17 cellular contexts compared by ENCODE assay signal in genomic region chr16:30937692-30938091, GRCh38. TPM values are rescaled to one million over a fixed set of nuclear protein-coding genes. Genes with fewer than 3 reads are reported as not detected.
DNase-seq lines count a peak whose midpoint lies in the region; ATAC-seq and TF ChIP-seq lines count a peak whose summit lies in the region.
"Had no signal": no experiment of that assay in that cellular context is flagged by ENCODE, and none has a peak within 500 bp of the region (broad histone marks: within the 10 kb centered on the region; RNA-seq: fewer than 3 reads in every experiment).

No MANE protein-coding gene starts in this region.

- no peak overlapping the region for H3K23ac ChIP-seq in H9 (ENCODE audit: insufficient read length, low read depth, low read length)

- H2BK12ac ChIP-seq in H9 (ENCODE audit: insufficient read length, low read depth, low read length), result no peak overlapping the region

- H3K18ac ChIP-seq in H9 (ENCODE audit: insufficient read length, low read depth, low read length), result no peak overlapping the region

- H2AFZ ChIP-seq in H9 (ENCODE audit: low read length) (no peak overlapping the region), osteoblast (ENCODE audit: low read length) (no peak overlapping the region)

- no peak overlapping the region for H3K4me3 Mint-ChIP-seq in activated CD8-positive, alpha-beta T cell treated with anti-CD3 and anti-CD28 coated beads, Interleukin-2, amount 10 ng/mL, durations not matched to agents 7 days and 5 days
- H3K4me3 Mint-ChIP-seq in activated CD8-positive, alpha-beta T cell treated with anti-CD3 and anti-CD28 coated beads for 36 hours, result no peak overlapping the region
- no peak overlapping the region for H3K4me3 Mint-ChIP-seq in H9
- no peak overlapping the region for H3K4me3 Mint-ChIP-seq in brain

- no peak overlapping the region for H2BK20ac ChIP-seq in H9 (ENCODE audit: low read depth, low read length, poor library complexity, severe bottlenecking)

- H4K8ac ChIP-seq in H9 (replicated peaks; ENCODE audit: insufficient read length, low read depth, low read length), result no peak overlapping the region

- H3K4ac ChIP-seq in H9 (ENCODE audit: low read depth, low read length), result no peak overlapping the region

- H3K79me2 ChIP-seq in H9 (ENCODE audit: insufficient read depth, low read length) (no peaks in the 10 kb centered on the region; the same call in 1 of the 2 replicates), osteoblast (ENCODE audit: insufficient read depth, low read length) (peaks cover 17% of the 10 kb centered on the region)

- H2AK5ac ChIP-seq in H9 (ENCODE audit: insufficient read length, low read length), result no peak overlapping the region

- CTCF ChIA-PET in activated CD8-positive, alpha-beta T cell treated with anti-CD3 and anti-CD28 coated beads, Interleukin-2, amount 10 ng/mL, durations not matched to agents 7 days and 5 days (lab: Charles Lee), result interaction anchor here (0.8 to 8.7 kb wide), 3 partner anchors 15 to 204 kb away, joined by 3 to 95 read pairs (median 62); partner anchors contain the start of gene ORAI3
- CTCF ChIA-PET in activated CD8-positive, alpha-beta T cell treated with anti-CD3 and anti-CD28 coated beads for 36 hours (lab: Charles Lee), result interaction anchor here (1.5 to 1.6 kb wide), 2 partner anchors 36 to 93 kb away, joined by 4 to 9 read pairs; no protein-coding TSS in a partner anchor

- H4K5ac ChIP-seq in H9 (ENCODE audit: insufficient read length, low read depth, low read length), result no peak overlapping the region

- DNase-seq in activated CD8-positive, alpha-beta T cell treated with anti-CD3 and anti-CD28 coated beads, Interleukin-2, amount 10 ng/mL, durations not matched to agents 7 days and 5 days, result no peak
- no peak for DNase-seq in activated CD8-positive, alpha-beta T cell treated with anti-CD3 and anti-CD28 coated beads for 36 hours
- no peak for DNase-seq in H9
- DNase-seq in osteoblast (ENCODE audit: insufficient read length, low spot score, missing footprints), result peak; percentile 15
- no peak for DNase-seq in GM10266 (ENCODE audit: extremely low spot score)
- DNase-seq: activated CD8-positive, alpha-beta memory T cell treated with anti-CD3 and anti-CD28 coated beads, Interleukin-2, amount 50 U/mL, for 48 hours; amniotic stem cell; colonic mucosa; NCI-H146; NCI-H446; retina; uterus had no signal

- H3K4me3 ChIP-seq in osteoblast (ENCODE audit: insufficient read depth, low read length), result no peak overlapping the region
- H3K4me3 ChIP-seq: colonic mucosa, uterus had no signal

- no peaks in the 10 kb centered on the region for H3K27me3 Mint-ChIP-seq in activated CD8-positive, alpha-beta T cell treated with anti-CD3 and anti-CD28 coated beads, Interleukin-2, amount 10 ng/mL, durations not matched to agents 7 days and 5 days (ENCODE audit: low read depth)
- H3K27me3 Mint-ChIP-seq in activated CD8-positive, alpha-beta T cell treated with anti-CD3 and anti-CD28 coated beads for 36 hours, result no peaks in the 10 kb centered on the region
- H3K27me3 Mint-ChIP-seq in H9 (ENCODE audit: low read depth) (no peaks in the 10 kb centered on the region), brain (peaks cover 3% of the 10 kb centered on the region)

- H3T11ph ChIP-seq in H9 (ENCODE audit: low read length), result no peak overlapping the region

- no CpG with 5 or more reads among the region's 5 CpGs for WGBS in H9 (ENCODE audit: extremely low coverage, insufficient read length, low lambda C conversion rate)

- H3K27ac ChIP-seq in H9 (ENCODE audit: insufficient read length, low read depth, low read length), result no peak overlapping the region
- H3K27ac ChIP-seq in osteoblast (ENCODE audit: low read depth, low read length), result no peak overlapping the region
- H3K27ac ChIP-seq: colonic mucosa, KMS-11, uterus had no signal

- H2BK15ac ChIP-seq in H9 (ENCODE audit: low read depth, low read length), result no peak overlapping the region

- no peak overlapping the region for H4K91ac ChIP-seq in H9 (ENCODE audit: insufficient read length, low read depth, low read length)

- H3K4me1 Mint-ChIP-seq in activated CD8-positive, alpha-beta T cell treated with anti-CD3 and anti-CD28 coated beads, Interleukin-2, amount 10 ng/mL, durations not matched to agents 7 days and 5 days (ENCODE audit: low read depth), result peaks cover 49% of the 10 kb centered on the region
- peaks cover 29% of the 10 kb centered on the region for H3K4me1 Mint-ChIP-seq in activated CD8-positive, alpha-beta T cell treated with anti-CD3 and anti-CD28 coated beads for 36 hours (ENCODE audit: low read depth)
- H3K4me1 Mint-ChIP-seq in H9 (peaks cover 13 to 22% of the 10 kb centered on the region in 2 experiments), brain (peaks cover 22% of the 10 kb centered on the region)

- H3K4me1 ChIP-seq in H9 (ENCODE audit: insufficient read depth, low read length) (peaks cover 2% of the 10 kb centered on the region; the same call in 1 of the 2 replicates), osteoblast (ENCODE audit: insufficient read depth, low read length) (peaks cover 5% of the 10 kb centered on the region)

- POLR2A ChIA-PET in activated CD8-positive, alpha-beta T cell treated with anti-CD3 and anti-CD28 coated beads, Interleukin-2, amount 10 ng/mL, durations not matched to agents 7 days and 5 days (lab: Charles Lee), result no interaction called here
- POLR2A ChIA-PET in activated CD8-positive, alpha-beta T cell treated with anti-CD3 and anti-CD28 coated beads for 36 hours (lab: Charles Lee), result interaction anchor here (0.7 kb wide), 1 partner anchor 38 kb away, joined by 4 read pairs; no protein-coding TSS in a partner anchor

- TF ChIP-seq CTCF in activated CD8-positive, alpha-beta T cell treated with anti-CD3 and anti-CD28 coated beads for 36 hours (IDR thresholded peaks at IDR 0.05), result no peak
- TF ChIP-seq CTCF in H9 (conservative IDR thresholded peaks at IDR 0.05) (no peak), brain (conservative IDR thresholded peaks at IDR 0.05) (no peak), osteoblast (IDR thresholded peaks at IDR 0.05; ENCODE audit: extremely low read depth, low read depth, low read length) (no peak), GM10266 (IDR thresholded peaks at IDR 0.05; ENCODE audit: control insufficient read depth, insufficient read depth, low read depth, missing control alignments) (no peak)

- H3K14ac ChIP-seq in H9 (ENCODE audit: insufficient read depth, low read length), result no peak overlapping the region

- peaks cover 11% of the 10 kb centered on the region for H3K36me3 Mint-ChIP-seq in activated CD8-positive, alpha-beta T cell treated with anti-CD3 and anti-CD28 coated beads, Interleukin-2, amount 10 ng/mL, durations not matched to agents 7 days and 5 days (ENCODE audit: low read depth)
- peaks cover 4% of the 10 kb centered on the region for H3K36me3 Mint-ChIP-seq in activated CD8-positive, alpha-beta T cell treated with anti-CD3 and anti-CD28 coated beads for 36 hours (ENCODE audit: low read depth)
- H3K36me3 Mint-ChIP-seq in H9 (ENCODE audit: insufficient read depth in 1 of 3, low read depth in 3 of 3) (peaks cover 33 to 54% (median 48%) of the 10 kb centered on the region in 3 experiments), brain (peaks cover 53% of the 10 kb centered on the region)

- no peak overlapping the region for H2BK5ac ChIP-seq in H9 (ENCODE audit: insufficient read length, low read length)

- H3K4me2 ChIP-seq in H9 (ENCODE audit: insufficient read depth, insufficient read length, low read length) (no peak overlapping the region), osteoblast (ENCODE audit: insufficient read depth, low read length) (no peak overlapping the region)
- H3K4me2 ChIP-seq: KMS-11 had no signal

- no peak overlapping the region for H3K56ac ChIP-seq in H9 (ENCODE audit: insufficient read length, low read depth, low read length)

- intact Hi-C loops in activated CD8-positive, alpha-beta T cell treated with anti-CD3 and anti-CD28 coated beads for 36 hours (cut with micrococcal nuclease), result no loop called here

- H3K9me3 Mint-ChIP-seq in activated CD8-positive, alpha-beta T cell treated with anti-CD3 and anti-CD28 coated beads, Interleukin-2, amount 10 ng/mL, durations not matched to agents 7 days and 5 days (ENCODE audit: insufficient read depth), result no peaks in the 10 kb centered on the region
- H3K9me3 Mint-ChIP-seq in activated CD8-positive, alpha-beta T cell treated with anti-CD3 and anti-CD28 coated beads for 36 hours, result no peaks in the 10 kb centered on the region
- H3K9me3 Mint-ChIP-seq in H9 (no peaks in the 10 kb centered on the region), brain (no peaks in the 10 kb centered on the region)

- H3K27me3 ChIP-seq in H9 (ENCODE audit: insufficient read depth, low read length) (no peaks in the 10 kb centered on the region), osteoblast (ENCODE audit: insufficient read depth, low read length) (no peaks in the 10 kb centered on the region)
- H3K27me3 ChIP-seq: colonic mucosa, uterus had no signal

- peaks cover 17% of the 10 kb centered on the region for H3K36me3 ChIP-seq in osteoblast (ENCODE audit: insufficient read depth, low read length)
- H3K36me3 ChIP-seq: colonic mucosa, uterus had no signal

- H3K23me2 ChIP-seq in H9 (ENCODE audit: insufficient read length, low read depth, low read length, poor library complexity, severe bottlenecking), result no peaks in the 10 kb centered on the region

- H3K27ac Mint-ChIP-seq in activated CD8-positive, alpha-beta T cell treated with anti-CD3 and anti-CD28 coated beads, Interleukin-2, amount 10 ng/mL, durations not matched to agents 7 days and 5 days, result peak overlapping the region; percentile 75
- H3K27ac Mint-ChIP-seq in activated CD8-positive, alpha-beta T cell treated with anti-CD3 and anti-CD28 coated beads for 36 hours, result no peak overlapping the region
- H3K27ac Mint-ChIP-seq in H9, result peak overlapping the region in 2 of 3 experiments; percentile 22 to 41; a peak in 3 of 7 replicates
- H3K27ac Mint-ChIP-seq in brain, result peak overlapping the region in 3 of 5 experiments; percentile 19 to 25 (median 23)

- H3K9ac ChIP-seq in H9 (ENCODE audit: extremely low read depth, insufficient read length, low read length), result no peak overlapping the region
- H3K9ac ChIP-seq: KMS-11 had no signal

- H3K79me1 ChIP-seq in H9 (ENCODE audit: insufficient read depth, low read depth, low read length, poor library complexity, severe bottlenecking), result no peaks in the 10 kb centered on the region

- no peak for ATAC-seq in activated CD8-positive, alpha-beta T cell treated with anti-CD3 and anti-CD28 coated beads, Interleukin-2, amount 10 ng/mL, durations not matched to agents 7 days and 5 days
- ATAC-seq in activated CD8-positive, alpha-beta T cell treated with anti-CD3 and anti-CD28 coated beads for 36 hours, result no peak
- no peak for ATAC-seq in HG02840 (IDR thresholded peaks at IDR 0.05; ENCODE audit: low FRiP score, unreplicated experiment)
- no peak for ATAC-seq in HG03457 (IDR thresholded peaks at IDR 0.05; ENCODE audit: unreplicated experiment)
- ATAC-seq: esophagus mucosa had no signal

- H4K20me1 ChIP-seq in H9 (ENCODE audit: control insufficient read depth, insufficient read depth, insufficient read length) (no peaks in the 10 kb centered on the region), osteoblast (ENCODE audit: insufficient read depth, low read length) (peaks cover 16% of the 10 kb centered on the region)

- no peak overlapping the region for H2BK120ac ChIP-seq in H9 (ENCODE audit: low read depth, low read length, poor library complexity, severe bottlenecking)

- no peaks in the 10 kb centered on the region for H3K9me3 ChIP-seq in H9 (ENCODE audit: control insufficient read depth, low read depth, low read length)
- H3K9me3 ChIP-seq in osteoblast (ENCODE audit: low read depth, low read length), result no peaks in the 10 kb centered on the region
- H3K9me3 ChIP-seq: colonic mucosa, uterus had no signal

RNA-seq across cellular contexts. Expression of gene ORAI3, which starts 11.2 kb away (rescaled TPM):
- 10 to 100 TPM; 21.4 to 23.1 TPM for total RNA-seq in activated CD8-positive, alpha-beta T cell treated with anti-CD3 and anti-CD28 coated beads, Interleukin-2, amount 10 ng/mL, durations not matched to agents 7 days and 5 days
- total RNA-seq in activated CD8-positive, alpha-beta T cell treated with anti-CD3 and anti-CD28 coated beads for 36 hours, result 10 to 100 TPM in 1 of 2 experiments, 1 to 10 TPM in 1; 7.6 to 10.9 TPM
- total RNA-seq in H9 (2021) (6.1 and 6.9 TPM in 2 replicates), osteoblast (63.3 and 66.0 TPM in 2 replicates)
- 6.4 TPM for polyA plus RNA-seq in brain (ENCODE audit: insufficient read depth, low read depth, low replicate concordance)

RNA-seq across cellular contexts. Expression of gene FBXL19, which starts 14.3 kb away (rescaled TPM):
- 10 to 100 TPM; 22.7 to 23.1 TPM for total RNA-seq in activated CD8-positive, alpha-beta T cell treated with anti-CD3 and anti-CD28 coated beads, Interleukin-2, amount 10 ng/mL, durations not matched to agents 7 days and 5 days
- 10 to 100 TPM; 21.1 to 22.0 TPM for total RNA-seq in activated CD8-positive, alpha-beta T cell treated with anti-CD3 and anti-CD28 coated beads for 36 hours
- total RNA-seq in H9 (2021) (66.8 and 68.0 TPM in 2 replicates), osteoblast (12.7 and 14.5 TPM in 2 replicates)
- 24.3 TPM for polyA plus RNA-seq in brain (ENCODE audit: insufficient read depth, low read depth, low replicate concordance)

RNA-seq across cellular contexts. Expression of gene SETD1A, which starts 19.9 kb away (rescaled TPM):
- total RNA-seq in activated CD8-positive, alpha-beta T cell treated with anti-CD3 and anti-CD28 coated beads, Interleukin-2, amount 10 ng/mL, durations not matched to agents 7 days and 5 days, result 10 to 100 TPM; 25.6 to 28.4 TPM
- 10 to 100 TPM; 18.0 to 19.2 TPM for total RNA-seq in activated CD8-positive, alpha-beta T cell treated with anti-CD3 and anti-CD28 coated beads for 36 hours
- 36.9 and 37.0 TPM in 2 replicates for total RNA-seq in H9 (2021)
- 23.0 TPM for polyA plus RNA-seq in brain (ENCODE audit: insufficient read depth, low read depth, low replicate concordance)
- 2.2 and 2.9 TPM in 2 replicates for total RNA-seq in osteoblast

RNA-seq across cellular contexts. Expression of gene CTF1, which starts 41.3 kb away (rescaled TPM):
- total RNA-seq in activated CD8-positive, alpha-beta T cell treated with anti-CD3 and anti-CD28 coated beads, Interleukin-2, amount 10 ng/mL, durations not matched to agents 7 days and 5 days, result under 1 TPM; 0.23 to 0.34 TPM
- total RNA-seq in activated CD8-positive, alpha-beta T cell treated with anti-CD3 and anti-CD28 coated beads for 36 hours, result under 1 TPM; 0.31 to 0.32 TPM
- total RNA-seq in H9 (2021) (0.72 TPM in 2 replicates), osteoblast (2.9 and 3.3 TPM in 2 replicates)
- polyA plus RNA-seq in brain (ENCODE audit: insufficient read depth, low read depth, low replicate concordance), result 4.1 TPM

RNA-seq across cellular contexts. Expression of gene BCL7C, which starts 43.8 kb away (rescaled TPM):
- total RNA-seq in activated CD8-positive, alpha-beta T cell treated with anti-CD3 and anti-CD28 coated beads, Interleukin-2, amount 10 ng/mL, durations not matched to agents 7 days and 5 days, result 10 to 100 TPM; 30.3 to 34.5 TPM
- 10 to 100 TPM; 21.8 to 23.6 TPM for total RNA-seq in activated CD8-positive, alpha-beta T cell treated with anti-CD3 and anti-CD28 coated beads for 36 hours
- total RNA-seq in H9 (2021) (17.5 and 18.3 TPM in 2 replicates), osteoblast (33.3 and 36.2 TPM in 2 replicates)
- polyA plus RNA-seq in brain (ENCODE audit: insufficient read depth, low read depth, low replicate concordance), result 37.1 TPM
